ENCODE assay signal across 18 cellular contexts in the genomic region with DNA sequence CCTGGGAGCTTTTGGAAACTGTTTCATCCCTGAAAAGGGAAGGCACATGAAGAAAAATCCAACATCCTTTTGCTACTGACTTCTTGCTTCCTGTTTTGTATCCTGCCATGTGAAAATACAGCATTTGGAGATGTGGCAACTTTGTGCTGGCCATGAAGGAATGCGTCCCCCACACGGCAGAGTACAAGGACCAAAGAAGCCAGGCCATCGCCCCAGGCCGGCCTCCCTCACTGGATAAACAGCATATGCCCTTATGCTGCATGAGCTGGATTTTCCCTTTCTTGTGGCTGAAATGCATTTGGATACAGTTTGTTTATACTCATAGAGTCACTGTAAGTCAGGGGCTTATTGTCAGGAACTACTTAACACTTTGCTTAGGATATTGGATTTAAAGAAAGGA. TPM values are rescaled to one million over a fixed set of nuclear protein-coding genes. Genes with fewer than 3 reads are reported as not detected.
DNase-seq lines count a peak whose midpoint lies in the region; ATAC-seq and TF ChIP-seq lines count a peak whose summit lies in the region.
"Had no signal": no experiment of that assay in that cellular context is flagged by ENCODE, and none has a peak within 500 bp of the region (broad histone marks: within the 10 kb centered on the region; RNA-seq: fewer than 3 reads in every experiment).

No MANE protein-coding gene starts in this region.

- POLR2A ChIA-PET in AG04450 (lab: Yijun Ruan, JAX): no interaction called here

- H3K9me3 Mint-ChIP-seq in T-helper 1 cell treated with Interleukin-12 subunit alpha and Interleukin-12 subunit beta and Interleukin-4 antibody, amounts not matched to agents 30 μg/mL and 1 μg/mL, for 36 hours: no peaks in the 10 kb centered on the region
- H3K9me3 Mint-ChIP-seq in Calu3 (ENCODE audit: low read depth, unreplicated experiment): no peaks in the 10 kb centered on the region

- no peaks in the 10 kb centered on the region; the same call in 1 of the 2 replicates for H3K9me3 ChIP-seq in AG04450 (ENCODE audit: control insufficient read depth, insufficient read depth, low read length)
- H3K9me3 ChIP-seq in gastrocnemius medialis: no peaks in the 10 kb centered on the region
- H3K9me3 ChIP-seq: BE2C had no signal

- BruUV-seq in Calu3 (replicated peaks; lab: Mats Ljungman, UMichigan): no TSS peak

- H3K27ac Mint-ChIP-seq in T-helper 1 cell treated with Interleukin-12 subunit alpha and Interleukin-12 subunit beta and Interleukin-4 antibody, amounts not matched to agents 30 μg/mL and 1 μg/mL, for 36 hours: peak overlapping the region; percentile 13
- no peak overlapping the region for H3K27ac Mint-ChIP-seq in Calu3 (ENCODE audit: unreplicated experiment)

- peaks cover 8 to 22% of the 10 kb centered on the region in 2 donors for H3K4me1 ChIP-seq in gastrocnemius medialis
- H3K4me1 ChIP-seq: BE2C had no signal

- no peaks in the 10 kb centered on the region for H3K27me3 Mint-ChIP-seq in T-helper 1 cell treated with Interleukin-12 subunit alpha and Interleukin-12 subunit beta and Interleukin-4 antibody, amounts not matched to agents 30 μg/mL and 1 μg/mL, for 36 hours (ENCODE audit: low read depth)
- no peaks in the 10 kb centered on the region for H3K27me3 Mint-ChIP-seq in Calu3 (ENCODE audit: unreplicated experiment)

- no peak for TF ChIP-seq POLR2A in gastrocnemius medialis (IDR thresholded peaks at IDR 0.05)

- no peaks in the 10 kb centered on the region for H3K27me3 ChIP-seq in AG04450 (ENCODE audit: control insufficient read depth, insufficient read depth, low read length)
- no peaks in the 10 kb centered on the region for H3K27me3 ChIP-seq in gastrocnemius medialis
- H3K27me3 ChIP-seq: BE2C had no signal

- in situ Hi-C loops in gastrocnemius medialis (cut with MboI; ENCODE audit: low sequenced_read_pairs in 4 of 4): loop anchor here in 1 of 4 donors (5.0 kb wide), 1 partner anchor 46 kb away; no protein-coding TSS in a partner anchor

- H3K4me3 ChIP-seq in AG04450 (ENCODE audit: low read depth, low read length): no peak overlapping the region
- no peak overlapping the region for H3K4me3 ChIP-seq in fibroblast of villous mesenchyme (ENCODE audit: low read depth, low read length)
- no peak overlapping the region for H3K4me3 ChIP-seq in gastrocnemius medialis
- H3K4me3 ChIP-seq: GM23248, K562 had no signal

- intact Hi-C loops in gastrocnemius medialis (cut with DNase I; ENCODE audit: low total_unique reads): no loop called here
- intact Hi-C loops in Calu3 (cut with micrococcal nuclease; ENCODE audit: unreplicated experiment): no loop called here

- H3K4me1 Mint-ChIP-seq in T-helper 1 cell treated with Interleukin-12 subunit alpha and Interleukin-12 subunit beta and Interleukin-4 antibody, amounts not matched to agents 30 μg/mL and 1 μg/mL, for 36 hours (ENCODE audit: low read depth): peaks cover 54% of the 10 kb centered on the region
- peaks cover 11% of the 10 kb centered on the region for H3K4me1 Mint-ChIP-seq in Calu3 (ENCODE audit: low read depth, unreplicated experiment)

- ATAC-seq in gastrocnemius medialis: no peak
- ATAC-seq: HCT116, K562 had no signal

- H3K36me3 Mint-ChIP-seq in T-helper 1 cell treated with Interleukin-12 subunit alpha and Interleukin-12 subunit beta and Interleukin-4 antibody, amounts not matched to agents 30 μg/mL and 1 μg/mL, for 36 hours (ENCODE audit: low read depth): peaks cover 74% of the 10 kb centered on the region
- H3K36me3 Mint-ChIP-seq in Calu3 (ENCODE audit: insufficient read depth, unreplicated experiment): peaks cover 46% of the 10 kb centered on the region

- H3K27ac ChIP-seq in AG04450 (ENCODE audit: low read depth, low read length): peak overlapping the region; percentile 21
- peak overlapping the region in 1 of 4 donors; percentile 63 for H3K27ac ChIP-seq in gastrocnemius medialis
- H3K27ac ChIP-seq: 22Rv1, GM23248 had no signal

- TF ChIP-seq CTCF in AG04450 (IDR thresholded peaks at IDR 0.05; ENCODE audit: low read depth, low read length): no peak
- no peak for TF ChIP-seq CTCF in fibroblast of villous mesenchyme (IDR thresholded peaks at IDR 0.05; ENCODE audit: insufficient read depth, low read depth, low read length)
- no peak for TF ChIP-seq CTCF in gastrocnemius medialis (IDR thresholded peaks at IDR 0.05 in 4 of 5, conservative IDR thresholded peaks at IDR 0.05 in 1 of 5)
- TF ChIP-seq CTCF in Calu3 (IDR thresholded peaks at IDR 0.05; ENCODE audit: unreplicated experiment): no peak

- H3K4me3 Mint-ChIP-seq in T-helper 1 cell treated with Interleukin-12 subunit alpha and Interleukin-12 subunit beta and Interleukin-4 antibody, amounts not matched to agents 30 μg/mL and 1 μg/mL, for 36 hours: peak overlapping the region; percentile 33
- H3K4me3 Mint-ChIP-seq in Calu3 (ENCODE audit: low read depth, unreplicated experiment): no peak overlapping the region

- CTCF ChIA-PET in AG04450 (lab: Charles Lee): interaction anchor here (0.7 kb wide), 1 partner anchor 300 kb away, joined by 5 read pairs; no protein-coding TSS in a partner anchor
- CTCF ChIA-PET in Calu3 (lab: Charles Lee): no interaction called here

- no peak for DNase-seq in T-helper 1 cell
- no peak for DNase-seq in AG04450 (ENCODE audit: low read depth, low spot score)
- peak; percentile 20 for DNase-seq in MV-4-11 (lab: John Stamatoyannopoulos, UW)
- DNase-seq in fibroblast of villous mesenchyme (ENCODE audit: low read depth): peak; percentile 37
- DNase-seq in gastrocnemius medialis: no peak
- no peak for DNase-seq in NCI-H187 (lab: John Stamatoyannopoulos, UW)
- no peak for DNase-seq in Calu3
- DNase-seq: BE2C, DMS 273 treated with DMSO at 0.1 percent for 48 hours, GF-D8, GM23248, NCI-H1436 treated with DMSO at 0.1 percent for 48 hours, NCI-H2081, NCI-H510A treated with DMSO at 0.1 percent for 48 hours had no signal

- peaks cover 0 to 52% of the 10 kb centered on the region in 2 donors for H3K36me3 ChIP-seq in gastrocnemius medialis

RNA-seq across cellular contexts. Expression of a gene that starts 5.5 kb away (rescaled TPM):
- polyA plus RNA-seq in AG04450 (2011; rRNA removed): 1.3 and 1.6 TPM in 2 replicates
- 2.3 and 3.3 TPM in 2 replicates for polyA minus RNA-seq in AG04450 (2011; rRNA and poly(A)+ RNA removed)
- total RNA-seq in fibroblast of villous mesenchyme (5.5 and 6.9 TPM in 2 replicates), gastrocnemius medialis (1 to 10 TPM in 1 of 4 donors, under 1 TPM in 3; 0.20 to 1.3 (median 0.24) TPM), Calu3 (2022) (11.8 and 13.4 TPM in 2 replicates)

RNA-seq across cellular contexts. Expression of a gene that starts 22.3 kb away (rescaled TPM):
- 4.5 and 6.4 TPM in 2 replicates for polyA plus RNA-seq in AG04450 (2011; rRNA removed)
- 4.5 and 5.7 TPM in 2 replicates for polyA minus RNA-seq in AG04450 (2011; rRNA and poly(A)+ RNA removed)
- total RNA-seq in fibroblast of villous mesenchyme (0.32 and 2.2 TPM in 2 replicates), gastrocnemius medialis (10 to 100 TPM; 12.3 to 52.9 (median 30.2) TPM), Calu3 (2022) (11.1 and 11.6 TPM in 2 replicates)

RNA-seq across cellular contexts. Expression of a gene that starts 49.6 kb away (rescaled TPM):
- 23.4 and 28.9 TPM in 2 replicates for polyA plus RNA-seq in AG04450 (2011; rRNA removed)
- 5.9 and 6.5 TPM in 2 replicates for polyA minus RNA-seq in AG04450 (2011; rRNA and poly(A)+ RNA removed)
- total RNA-seq in fibroblast of villous mesenchyme: 12.6 and 16.4 TPM in 2 replicates
- 10 to 100 TPM; 40.6 to 73.8 (median 54.5) TPM for total RNA-seq in gastrocnemius medialis
- 38.2 and 42.9 TPM in 2 replicates for total RNA-seq in Calu3 (2022)

RNA-seq across cellular contexts. Expression of a gene that starts 49.9 kb away (rescaled TPM):
- polyA plus RNA-seq in AG04450 (2011; rRNA removed): 163 and 178 TPM in 2 replicates
- 134 and 149 TPM in 2 replicates for polyA minus RNA-seq in AG04450 (2011; rRNA and poly(A)+ RNA removed)
- 215 and 228 TPM in 2 replicates for total RNA-seq in fibroblast of villous mesenchyme
- total RNA-seq in gastrocnemius medialis: 10 to 100 TPM; 24.1 to 45.1 (median 33.8) TPM
- 63.9 and 66.1 TPM in 2 replicates for total RNA-seq in Calu3 (2022)

Comparison
In these comparisons a context has a peak if more than half of its experiments do, and no peak if none do; other contexts are left out.
1. DNase-seq: peak in MV-4-11 (single experiment) and fibroblast of villous mesenchyme (single experiment); none in T-helper 1 cell (0 of 5), AG04450 (single experiment), gastrocnemius medialis (0 of 2), NCI-H187 (0 of 2) and Calu3 (single experiment).